In the genomic region with DNA sequence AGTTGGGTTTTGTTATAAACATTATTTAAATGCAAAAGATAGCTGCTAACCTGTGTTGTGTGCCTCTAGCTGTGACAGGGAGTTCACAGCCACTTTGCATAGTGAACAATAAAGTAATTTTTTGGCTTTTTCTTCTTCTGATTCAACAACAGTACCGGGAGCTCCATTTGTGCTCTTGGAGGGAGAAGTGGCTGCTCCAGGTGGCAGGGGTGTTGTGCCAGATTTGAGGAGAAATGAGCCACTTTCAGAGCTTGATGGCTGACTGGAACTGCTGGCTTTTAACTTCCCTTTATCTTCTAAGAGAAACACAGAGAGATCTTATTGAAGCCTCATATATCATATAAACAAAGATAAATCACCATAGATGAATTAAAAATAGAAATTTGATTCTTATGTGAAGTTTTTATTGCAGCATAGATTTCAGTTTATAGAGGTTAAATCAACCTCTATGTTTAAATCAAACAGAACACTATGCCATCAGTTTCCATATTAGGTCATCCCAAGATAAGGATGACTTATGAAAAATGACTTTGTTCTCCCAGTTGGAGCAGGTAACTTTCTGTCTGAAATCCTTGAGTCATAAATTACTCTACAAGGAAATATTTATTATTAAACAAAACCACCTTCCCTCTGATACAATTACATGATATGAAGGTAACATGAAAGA, we compare ENCODE assay signal across 18 cellular contexts.
DNase-seq lines count a peak whose midpoint lies in the region; ATAC-seq, FAIRE-seq and TF ChIP-seq lines count a peak whose summit lies in the region.
"Had no signal": no experiment of that assay in that cellular context is flagged by ENCODE, and none has a peak within 500 bp of the region (broad histone marks: within the 10 kb centered on the region; RNA-seq: fewer than 3 reads in every experiment).

No MANE protein-coding gene starts in this region.

- peak in 3 of 4 donors; percentile 19 to 62 (median 52) for ATAC-seq in pancreas
- ATAC-seq: CD8-positive, alpha-beta T cell had no signal

- H4K20me1 ChIP-seq in PC-9 (ENCODE audit: insufficient read depth), result no peaks in the 10 kb centered on the region

- H3K9me3 ChIP-seq in HAP-1 (no peaks in the 10 kb centered on the region), PC-9 (ENCODE audit: insufficient read depth, low read depth) (peaks cover 4% of the 10 kb centered on the region; the same call in 1 of the 2 replicates), pancreas (no peaks in the 10 kb centered on the region)

- H3K27me3 ChIP-seq in HAP-1 (ENCODE audit: low read depth), result no peaks in the 10 kb centered on the region
- no peaks in the 10 kb centered on the region for H3K27me3 ChIP-seq in PC-9 (ENCODE audit: insufficient read depth, low read depth)
- H3K27me3 ChIP-seq in pancreas, result no peaks in the 10 kb centered on the region

- TF ChIP-seq CTCF in PC-9 (conservative IDR thresholded peaks at IDR 0.05) (no peak), epithelial cell of esophagus (IDR thresholded peaks at IDR 0.05; ENCODE audit: insufficient read depth, low read depth, low read length, missing control alignments) (no peak), pancreas (IDR thresholded peaks at IDR 0.05) (no peak), foreskin fibroblast (IDR thresholded peaks at IDR 0.05; ENCODE audit: low read depth, low read length) (no peak)

- no peaks in the 10 kb centered on the region for H3K79me2 ChIP-seq in PC-9 (ENCODE audit: low read depth)

- H3K4me3 ChIP-seq in HAP-1, result no peak overlapping the region
- no peak overlapping the region for H3K4me3 ChIP-seq in PC-9
- no peak overlapping the region for H3K4me3 ChIP-seq in epithelial cell of esophagus (ENCODE audit: low read length)
- H3K4me3 ChIP-seq in pancreas, result no peak overlapping the region
- H3K4me3 ChIP-seq in foreskin fibroblast (ENCODE audit: low read depth in 1 of 2, low read length in 2 of 2), result no peak overlapping the region

- WGBS in pancreas, 2 donors, result 72 to 77% methylated on average over 1 of the region's 1 CpG

- H3K4me1 ChIP-seq in HAP-1, result peaks cover 26% of the 10 kb centered on the region
- no peaks in the 10 kb centered on the region for H3K4me1 ChIP-seq in PC-9 (replicated peaks; ENCODE audit: insufficient read depth)
- no peaks in the 10 kb centered on the region for H3K4me1 ChIP-seq in pancreas

- H3K9me2 ChIP-seq in PC-9 (ENCODE audit: insufficient read depth), result no peaks in the 10 kb centered on the region

- H3K36me3 ChIP-seq in HAP-1 (replicated peaks) (peaks cover 4% of the 10 kb centered on the region; the same call in 1 of the 2 replicates), PC-9 (ENCODE audit: low read depth) (no peaks in the 10 kb centered on the region), pancreas (no peaks in the 10 kb centered on the region)

- FAIRE-seq in pancreas (lab: Jason Lieb, UNC), result no peak
- FAIRE-seq: GM19239 had no signal

- H3K27ac ChIP-seq in PC-9 (no peak overlapping the region), pancreas (no peak overlapping the region)
- H3K27ac ChIP-seq: HL-60, KMS-11 had no signal

- H3K4me2 ChIP-seq in PC-9, result no peak overlapping the region
- H3K4me2 ChIP-seq: KMS-11 had no signal

- in situ Hi-C loops in HAP-1 (cut with MboI; ENCODE audit: low sequenced_read_pairs), result no loop called here

- POLR2A ChIA-PET in PC-9 (lab: Charles Lee; ENCODE audit: unreplicated experiment), result interaction anchor here (0.5 kb wide), 1 partner anchor 268 kb away, joined by 4 read pairs; no protein-coding TSS in a partner anchor

- no peaks in the 10 kb centered on the region for H3F3A ChIP-seq in PC-9 (ENCODE audit: insufficient read depth, low read depth)

- 0 out of 2 replicates have a peak overlapping the region, but pooled peaks have one; percentile 29 for H2AFZ ChIP-seq in PC-9

- DNase-seq in HAP-1 (ENCODE audit: low spot score in 2 of 2) (peak; percentile 30 to 37), PC-9 (peak in 1 of 2 experiments; percentile 56), epithelial cell of esophagus (ENCODE audit: low read depth) (peak; percentile 82), pancreas (no peak), foreskin fibroblast (no peak), SIG-M5 (lab: John Stamatoyannopoulos, UW) (no peak), HuH-7 (ENCODE audit: low spot score) (no peak)
- DNase-seq: ACHN; CD8-positive, alpha-beta T cell; DND-41; GF-D8; NCI-H1105 treated with DMSO at 0.1 percent for 48 hours; NCI-H187; NCI-H446; SHP77 had no signal

- intact Hi-C loops in PC-9 (cut with micrococcal nuclease; ENCODE audit: unreplicated experiment), result no loop called here
- intact Hi-C loops in pancreas (cut with DNase I), result no loop called here

- CTCF ChIA-PET in PC-9 (lab: Charles Lee), result no interaction called here

- no TSS peak for BruUV-seq in PC-9 (replicated peaks; lab: Mats Ljungman, UMichigan)

Comparison
In these comparisons a context has a peak if more than half of its experiments do, and no peak if none do; other contexts are left out.
1. DNase-seq: peak in HAP-1 (2 of 2) and epithelial cell of esophagus (single experiment); none in pancreas (0 of 6), foreskin fibroblast (0 of 2), SIG-M5 (single experiment) and HuH-7 (single experiment).